Comparison of ENCODE assay signal across 8 cellular contexts in the genomic region with DNA sequence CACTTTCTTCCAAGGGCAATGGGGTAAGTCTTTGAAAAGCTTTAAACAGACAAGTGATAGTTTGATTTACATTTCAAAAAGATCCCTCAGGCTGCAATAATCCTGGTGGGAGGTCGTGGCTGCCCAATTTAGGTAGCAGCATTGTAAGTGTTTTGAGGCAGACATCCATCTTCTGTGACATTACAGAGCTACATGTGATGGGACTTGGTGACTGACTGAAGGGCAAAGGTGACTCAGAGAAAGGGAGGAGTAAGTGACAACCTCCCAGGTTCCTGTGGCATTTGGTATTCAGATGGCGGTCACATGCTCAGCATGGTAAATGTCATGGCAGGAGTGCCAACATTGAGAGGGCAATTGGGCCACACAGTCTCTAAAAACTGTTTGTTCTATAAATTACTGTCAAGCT. TPM values are rescaled to one million over a fixed set of nuclear protein-coding genes. Genes with fewer than 3 reads are reported as not detected.
A peak's percentile ranks its signal among the peaks of the same experiment; 100 is the strongest.
DNase-seq lines count a peak whose midpoint lies in the region; ATAC-seq and TF ChIP-seq lines count a peak whose summit lies in the region.

No MANE protein-coding gene starts in this region.

- no peaks in the 10 kb centered on the region for H3K9me3 ChIP-seq in gastroesophageal sphincter

- H3K9me3 Mint-ChIP-seq in activated CD8-positive, alpha-beta T cell treated with anti-CD3 and anti-CD28 coated beads, Interleukin-2, amount 10 ng/mL, durations not matched to agents 7 days and 5 days (ENCODE audit: insufficient read depth) = no peaks in the 10 kb centered on the region

- TF ChIP-seq CTCF in gastroesophageal sphincter (IDR thresholded peaks at IDR 0.05) = no peak

- TF ChIP-seq EP300 in gastroesophageal sphincter (IDR thresholded peaks at IDR 0.05) = no peak

- H3K36me3 Mint-ChIP-seq in activated CD8-positive, alpha-beta T cell treated with anti-CD3 and anti-CD28 coated beads, Interleukin-2, amount 10 ng/mL, durations not matched to agents 7 days and 5 days (ENCODE audit: low read depth) = peaks cover 36% of the 10 kb centered on the region

- CTCF ChIA-PET in activated CD8-positive, alpha-beta T cell treated with anti-CD3 and anti-CD28 coated beads, Interleukin-2, amount 10 ng/mL, durations not matched to agents 7 days and 5 days (lab: Charles Lee) = interaction anchor here (0.7 to 2.9 kb wide), 12 partner anchors 20 to 216 kb away, joined by 3 to 9 read pairs (median 4); partner anchors contain the start of genes PSMC3IP and STAT3

- H3K27me3 ChIP-seq in gastroesophageal sphincter = no peaks in the 10 kb centered on the region

- no peak for TF ChIP-seq POLR2A in gastroesophageal sphincter (IDR thresholded peaks at IDR 0.05)

- H3K4me3 Mint-ChIP-seq in activated CD8-positive, alpha-beta T cell treated with anti-CD3 and anti-CD28 coated beads, Interleukin-2, amount 10 ng/mL, durations not matched to agents 7 days and 5 days = no peak overlapping the region

- POLR2A ChIA-PET in activated CD8-positive, alpha-beta T cell treated with anti-CD3 and anti-CD28 coated beads, Interleukin-2, amount 10 ng/mL, durations not matched to agents 7 days and 5 days (lab: Charles Lee) = interaction anchor here (0.8 to 1.3 kb wide), 6 partner anchors 17 to 36 kb away, joined by 3 to 4 read pairs (median 4); partner anchors contain the start of gene STAT3

- H3K27me3 Mint-ChIP-seq in activated CD8-positive, alpha-beta T cell treated with anti-CD3 and anti-CD28 coated beads, Interleukin-2, amount 10 ng/mL, durations not matched to agents 7 days and 5 days (ENCODE audit: low read depth) = no peaks in the 10 kb centered on the region

- H3K36me3 ChIP-seq in gastroesophageal sphincter = no peaks in the 10 kb centered on the region

- peaks cover 70% of the 10 kb centered on the region for H3K4me1 Mint-ChIP-seq in activated CD8-positive, alpha-beta T cell treated with anti-CD3 and anti-CD28 coated beads, Interleukin-2, amount 10 ng/mL, durations not matched to agents 7 days and 5 days (ENCODE audit: low read depth)

- peaks cover 4 to 91% (median 28%) of the 10 kb centered on the region in 3 donors for H3K4me1 ChIP-seq in gastroesophageal sphincter

- ATAC-seq in activated CD8-positive, alpha-beta T cell treated with anti-CD3 and anti-CD28 coated beads, Interleukin-2, amount 10 ng/mL, durations not matched to agents 7 days and 5 days = peak; percentile 71
- no peak for ATAC-seq in gastroesophageal sphincter
- no peak for ATAC-seq in HG03342 (IDR thresholded peaks at IDR 0.05; ENCODE audit: unreplicated experiment)

- WGBS in gastroesophageal sphincter (ENCODE audit: low coverage in 1 of 2), 2 donors = 30 to 51% methylated on average over 2 of the region's 2 CpGs

- H3K27ac Mint-ChIP-seq in activated CD8-positive, alpha-beta T cell treated with anti-CD3 and anti-CD28 coated beads, Interleukin-2, amount 10 ng/mL, durations not matched to agents 7 days and 5 days = peak overlapping the region; percentile 73

- H3K4me3 ChIP-seq in gastroesophageal sphincter = no peak overlapping the region

- DNase-seq in LoVo (ENCODE audit: low spot score) (peak; percentile 9), OCI-M2 (lab: John Stamatoyannopoulos, UW; ENCODE audit: unreplicated experiment) (no peak), T-helper 9 cell (no peak), NCI-H524 treated with DMSO at 0.1 percent for 48 hours (lab: John Stamatoyannopoulos, UW) (no peak)
- peak; percentile 52 for DNase-seq in activated CD8-positive, alpha-beta T cell treated with anti-CD3 and anti-CD28 coated beads, Interleukin-2, amount 10 ng/mL, durations not matched to agents 7 days and 5 days
- peak; percentile 37 for DNase-seq in stimulated activated CD8-positive, alpha-beta memory T cell treated with anti-CD3 and anti-CD28 coated beads, Interleukin-12 subunit alpha, Interleukin-12 subunit beta, amount 100 ng/mL, for 4 hours (ENCODE audit: low read depth)

- H3K27ac ChIP-seq in gastroesophageal sphincter = peak overlapping the region in 3 of 4 donors; percentile 34 to 66 (median 41)

RNA-seq across cellular contexts. Expression of gene STAT3, which starts 26.5 kb away (rescaled TPM):
- total RNA-seq in activated CD8-positive, alpha-beta T cell treated with anti-CD3 and anti-CD28 coated beads, Interleukin-2, amount 10 ng/mL, durations not matched to agents 7 days and 5 days = 100 to 1,000 TPM in 1 of 2 experiments, 10 to 100 TPM in 1; 94.7 to 101 TPM
- total RNA-seq in gastroesophageal sphincter = 100 to 1,000 TPM; 146 to 253 (median 205) TPM

Comparison
In these comparisons a context has a peak if more than half of its experiments do, and no peak if none do; other contexts are left out.
1. DNase-seq: peak in LoVo (single experiment), activated CD8-positive, alpha-beta T cell treated with anti-CD3 and anti-CD28 coated beads, Interleukin-2, amount 10 ng/mL, durations not matched to agents 7 days and 5 days (single experiment) and stimulated activated CD8-positive, alpha-beta memory T cell treated with anti-CD3 and anti-CD28 coated beads, Interleukin-12 subunit alpha, Interleukin-12 subunit beta, amount 100 ng/mL, for 4 hours (single experiment); none in OCI-M2 (single experiment), T-helper 9 cell (single experiment) and NCI-H524 treated with DMSO at 0.1 percent for 48 hours (single experiment).